ENCODE assay signal across 28 cellular contexts in genomic region chr5:154741415-154741814, GRCh38. TPM values are rescaled to one million over a fixed set of nuclear protein-coding genes. Genes with fewer than 3 reads are reported as not detected.
A peak's percentile ranks its signal among the peaks of the same experiment; 100 is the strongest.
DNase-seq lines count a peak whose midpoint lies in the region; ATAC-seq lines count a peak whose summit lies in the region.
"Had no signal": no experiment of that assay in that cellular context is flagged by ENCODE, and none has a peak within 500 bp of the region (broad histone marks: within the 10 kb centered on the region; RNA-seq: fewer than 3 reads in every experiment).

No MANE protein-coding gene starts in this region.

- DNase-seq in right cardiac atrium: no peak
- DNase-seq in Right ventricle myocardium inferior (ENCODE audit: missing footprints): no peak
- DNase-seq in HuH-7.5 (ENCODE audit: low spot score): no peak
- no peak for DNase-seq in DMS153 treated with DMSO at 0.1 percent for 48 hours (lab: John Stamatoyannopoulos, UW; ENCODE audit: unreplicated experiment)
- no peak for DNase-seq in Kasumi-1 (lab: John Stamatoyannopoulos, UW)
- DNase-seq: activated CD4-positive, CD25-positive, alpha-beta regulatory T cell; activated naive CD4-positive, alpha-beta T cell treated with anti-CD3 and anti-CD28 coated beads for 36 hours; amniotic stem cell; CD4-positive, alpha-beta T cell; colonic mucosa; effector memory CD4-positive, alpha-beta T cell; naive thymus-derived CD4-positive, alpha-beta T cell; NCI-H1105; NCI-H1930; NCI-H524 treated with DMSO at 0.1 percent for 48 hours; NK-92 treated with Interleukin-12 subunit alpha and Interleukin-12 subunit beta, amount 100 ng/mL, for 24 hours; SIG-M5; stimulated activated CD4-positive, alpha-beta T cell treated with anti-CD3 and anti-CD28 coated beads, Interleukin-4, amount 100 ng/mL, for 24 hours; SW 1271 had no signal

- H3K9ac ChIP-seq in rectal smooth muscle tissue (ENCODE audit: low read length): no peak overlapping the region

- ATAC-seq in right cardiac atrium: no peak
- no peak for ATAC-seq in Right ventricle myocardium inferior
- no peak for ATAC-seq in HG03378 (IDR thresholded peaks at IDR 0.05; ENCODE audit: unreplicated experiment)
- ATAC-seq: naive thymus-derived CD4-positive, alpha-beta T cell; Panc1; stimulated activated memory B cell treated with anti-CD40 and anti-IgM and Interleukin-4, amounts not matched to agents 10 μg/mL and 1 μg/mL and 100 μg/mL, for 72 hours had no signal

- H3K27me3 ChIP-seq in right cardiac atrium (ENCODE audit: control insufficient read depth, insufficient read depth) (no peaks in the 10 kb centered on the region), layer of hippocampus (ENCODE audit: control insufficient read depth, insufficient read depth, low read length) (no peaks in the 10 kb centered on the region), rectal smooth muscle tissue (ENCODE audit: control insufficient read depth, insufficient read depth, low read length) (no peaks in the 10 kb centered on the region)
- H3K27me3 ChIP-seq: breast epithelium, colonic mucosa, hepatocyte, right lobe of liver, suprapubic skin had no signal

- H3K4me3 ChIP-seq in right cardiac atrium (ENCODE audit: low read length): no peak overlapping the region
- H3K4me3 ChIP-seq in rectal smooth muscle tissue (ENCODE audit: low read length): no peak overlapping the region
- H3K4me3 ChIP-seq: breast epithelium, colonic mucosa, hepatocyte, right lobe of liver, suprapubic skin had no signal

- peak overlapping the region; percentile 50 for H3K27ac ChIP-seq in right cardiac atrium (ENCODE audit: low read length)
- H3K27ac ChIP-seq in layer of hippocampus (ENCODE audit: low read depth, low read length): peak overlapping the region; percentile 43
- H3K27ac ChIP-seq in rectal smooth muscle tissue (ENCODE audit: low read depth, low read length): peak overlapping the region; percentile 64
- H3K27ac ChIP-seq: colonic mucosa, hepatocyte, suprapubic skin had no signal

- intact Hi-C loops in right cardiac atrium (cut with DNase I): no loop called here
- intact Hi-C loops in Right ventricle myocardium inferior (cut with DNase I): loop anchor here (5.0 kb wide), 1 partner anchor 49 kb away; no protein-coding TSS in a partner anchor

- no peaks in the 10 kb centered on the region for H3K9me3 ChIP-seq in right cardiac atrium (ENCODE audit: control insufficient read depth, low read length)
- H3K9me3 ChIP-seq: breast epithelium, colonic mucosa, right lobe of liver, suprapubic skin had no signal

- H3K36me3 ChIP-seq in rectal smooth muscle tissue (ENCODE audit: control insufficient read depth, insufficient read depth, low read length): no peaks in the 10 kb centered on the region
- H3K36me3 ChIP-seq: breast epithelium, colonic mucosa, right lobe of liver, suprapubic skin had no signal

- H3K4me1 ChIP-seq in right cardiac atrium (ENCODE audit: control insufficient read depth, insufficient read depth, low read length) (peaks cover 9% of the 10 kb centered on the region), rectal smooth muscle tissue (ENCODE audit: control insufficient read depth, insufficient read depth, low read length) (peaks cover 12% of the 10 kb centered on the region)
- H3K4me1 ChIP-seq: colonic mucosa had no signal

- 92% methylated on average over 4 of the region's 4 CpGs for WGBS in right cardiac atrium

RNA-seq across cellular contexts. Expression of gene LARP1, which starts 13.8 kb away (rescaled TPM):
- total RNA-seq in right cardiac atrium (100 to 1,000 TPM; 119 to 130 (median 124) TPM), Right ventricle myocardium inferior (147 TPM)
- 43.9 TPM for polyA plus RNA-seq in right cardiac atrium
